In genomic region chrX:95764972-95765451, GRCh38 we compare ENCODE assay signal across 2 cellular contexts.
TF ChIP-seq lines count a peak whose summit lies in the region.

No MANE protein-coding gene starts in this region.

TF ChIP-seq in H1, 55 proteins besides CTCF, POLR2A, EP300 and RAD21 (continued from another document):
- TF ChIP-seq EZH2 (IDR thresholded peaks at IDR 0.05; ENCODE audit: low read depth, low read length, severe bottlenecking) (no peak), RBBP5 (IDR thresholded peaks at IDR 0.05; ENCODE audit: borderline replicate concordance, low read depth, low read length) (no peak), POU5F1 (IDR thresholded peaks at IDR 0.05; ENCODE audit: low read depth, low read length) (peak; percentile 76; the same call in 1 of the 2 replicates), CBX5 (IDR thresholded peaks at IDR 0.05; ENCODE audit: low read depth, low read length) (no peak), YY1 (IDR thresholded peaks at IDR 0.05; ENCODE audit: low read depth, low read length) (no peak), CHD7 (IDR thresholded peaks at IDR 0.05; ENCODE audit: insufficient replicate concordance, low read length) (no peak), TEAD4 (IDR thresholded peaks at IDR 0.05; ENCODE audit: low read depth, low read length) (peak; percentile 87)

TF ChIP-seq in neural cell, 6 proteins besides CTCF, POLR2A, EP300 and RAD21 (continued from another document):
- TF ChIP-seq REST (IDR thresholded peaks at IDR 0.05; ENCODE audit: borderline replicate concordance) = no peak
